18 cellular contexts compared by ENCODE assay signal in the genomic region with DNA sequence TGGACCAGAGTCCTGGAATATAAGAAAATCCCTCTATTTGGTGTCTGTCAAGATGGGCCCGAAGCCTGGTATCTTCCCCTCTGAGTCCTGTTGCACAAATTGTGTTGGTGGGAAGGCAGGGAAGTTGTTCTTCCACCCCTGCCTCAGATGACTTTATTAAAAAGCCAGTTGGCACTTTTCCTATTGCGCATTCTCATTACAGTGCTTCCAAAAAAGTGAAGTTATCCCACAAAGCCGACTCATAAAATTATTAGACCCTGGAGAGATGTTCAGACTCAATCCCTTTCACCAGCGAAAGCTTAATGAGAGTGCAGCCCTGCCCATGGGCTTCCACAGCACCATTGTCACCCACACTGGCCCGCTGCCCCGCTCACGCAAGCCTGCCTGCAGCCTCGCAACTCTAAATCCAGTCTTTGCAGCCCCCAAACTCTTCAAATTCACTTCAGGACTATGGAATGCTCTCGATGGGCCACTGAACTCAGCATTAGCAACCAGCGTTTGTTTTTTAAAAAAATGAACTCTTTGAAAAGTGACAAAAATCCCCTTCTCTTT. TPM values are rescaled to one million over a fixed set of nuclear protein-coding genes. Genes with fewer than 3 reads are reported as not detected.
"Had no signal": no experiment of that assay in that cellular context is flagged by ENCODE, and none has a peak within 500 bp of the region (broad histone marks: within the 10 kb centered on the region; RNA-seq: fewer than 3 reads in every experiment).

No MANE protein-coding gene starts in this region.

- H3K36me3 Mint-ChIP-seq: type B pancreatic cell had no signal

- H3K36me3 ChIP-seq: ascending aorta, breast epithelium, left lung had no signal

- H3K27ac Mint-ChIP-seq: memory B cell; T-helper 2 cell treated with Interferon-gamma antibody and Interleukin-4, amounts not matched to agents 5 μg/mL and 100 μg/mL, for 36 hours; type B pancreatic cell had no signal

- H3K4me3 ChIP-seq: ascending aorta, left lung had no signal

- H3K9me3 Mint-ChIP-seq: T-helper 2 cell treated with Interferon-gamma antibody and Interleukin-4, amounts not matched to agents 5 μg/mL and 100 μg/mL, for 36 hours had no signal

- H3K4me1 ChIP-seq: breast epithelium had no signal

- H3K27me3 ChIP-seq: ascending aorta had no signal

- H3K27ac ChIP-seq: ascending aorta, left lung had no signal

- H3K4me1 Mint-ChIP-seq: memory B cell had no signal

- H3K4me3 Mint-ChIP-seq: memory B cell; T-helper 2 cell treated with Interferon-gamma antibody and Interleukin-4, amounts not matched to agents 5 μg/mL and 100 μg/mL, for 36 hours; type B pancreatic cell had no signal

- DNase-seq: activated CD4-positive, alpha-beta T cell treated with anti-CD3 and anti-CD28 coated beads, Interleukin-2, amount 50 U/mL, for 1 hour; activated CD8-positive, alpha-beta memory T cell treated with anti-CD3 and anti-CD28 coated beads for 24 hours; activated naive CD4-positive, alpha-beta T cell treated with Interleukin-2 at 50 U/mL for 16 hours; dermis blood vessel endothelial cell; hypothalamus; kidney; left lung; stimulated activated CD4-positive, alpha-beta T cell treated with anti-CD3 and anti-CD28 coated beads, Interleukin-15, amount 100 ng/mL, for 24 hours; stimulated activated CD4-positive, alpha-beta T cell treated with anti-CD3 and anti-CD28 coated beads, Interleukin-4, amount 100 ng/mL, for 1 hour; stimulated activated naive CD4-positive, alpha-beta T cell treated with Interleukin-2 at 50 U/mL for 16 hours had no signal

RNA-seq across cellular contexts. Expression of a gene that starts 17.2 kb away (rescaled TPM):
- total RNA-seq: ascending aorta, breast epithelium, cerebellum, dermis blood vessel endothelial cell, epithelial cell of proximal tubule, kidney, osteocyte had no signal

RNA-seq across cellular contexts. Expression of a gene that starts 22.2 kb away (rescaled TPM):
- total RNA-seq: ascending aorta, breast epithelium, cerebellum, dermis blood vessel endothelial cell, epithelial cell of proximal tubule, osteocyte had no signal
